2 cellular contexts compared by ENCODE assay signal in the genomic region with DNA sequence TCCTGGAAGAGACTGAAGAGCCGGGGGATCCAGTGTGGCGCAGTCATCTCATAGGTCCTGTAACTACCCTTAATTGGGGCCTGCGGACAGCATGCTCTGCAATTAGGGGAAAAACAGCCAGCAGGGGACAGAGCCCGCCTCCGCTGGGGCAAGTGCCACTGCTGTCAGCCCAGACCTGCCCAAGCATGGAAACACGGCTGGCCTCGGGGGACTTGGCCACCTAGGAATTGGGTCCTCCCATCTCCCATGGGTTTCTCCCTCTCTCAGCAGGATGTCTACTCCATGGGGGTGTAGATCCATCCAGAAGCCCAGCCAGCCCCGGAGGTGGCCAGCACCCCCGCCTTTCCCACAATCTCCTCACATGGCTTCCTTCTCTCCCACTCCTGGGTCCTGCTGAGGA.
TF ChIP-seq lines count a peak whose summit lies in the region.

No MANE protein-coding gene starts in this region.

TF ChIP-seq in SK-N-SH, 30 proteins besides CTCF, POLR2A, EP300 and RAD21 (continued from another document):
- TF ChIP-seq REST (IDR thresholded peaks at IDR 0.05; ENCODE audit: low read depth, low read length) (no peak), RXRA (IDR thresholded peaks at IDR 0.05; ENCODE audit: borderline replicate concordance, low read depth) (no peak), FOXM1 (IDR thresholded peaks at IDR 0.05; ENCODE audit: low read depth) (no peak), NFIC (IDR thresholded peaks at IDR 0.05; ENCODE audit: borderline replicate concordance) (no peak), TCF12 (IDR thresholded peaks at IDR 0.05) (no peak), USF1 (IDR thresholded peaks at IDR 0.05; ENCODE audit: borderline replicate concordance, low read depth) (no peak), JUND (IDR thresholded peaks at IDR 0.05) (no peak), MEF2A (IDR thresholded peaks at IDR 0.05; ENCODE audit: borderline replicate concordance, low read depth) (no peak), SMC3 (IDR thresholded peaks at IDR 0.05; ENCODE audit: low read depth, low read length) (no peak), SIN3A (IDR thresholded peaks at IDR 0.05; ENCODE audit: borderline replicate concordance, low read depth, low read length) (no peak), YY1 (IDR thresholded peaks at IDR 0.05; ENCODE audit: low read depth) (no peak), ELF1 (IDR thresholded peaks at IDR 0.05) (no peak), CHD2 (IDR thresholded peaks at IDR 0.05; ENCODE audit: low read length, partially characterized antibody) (no peak)
- TF ChIP-seq, protein P1, sequence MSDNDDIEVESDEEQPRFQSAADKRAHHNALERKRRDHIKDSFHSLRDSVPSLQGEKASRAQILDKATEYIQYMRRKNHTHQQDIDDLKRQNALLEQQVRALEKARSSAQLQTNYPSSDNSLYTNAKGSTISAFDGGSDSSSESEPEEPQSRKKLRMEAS (IDR thresholded peaks at IDR 0.05; ENCODE audit: low read depth): no peak
- TF ChIP-seq, protein P2, sequence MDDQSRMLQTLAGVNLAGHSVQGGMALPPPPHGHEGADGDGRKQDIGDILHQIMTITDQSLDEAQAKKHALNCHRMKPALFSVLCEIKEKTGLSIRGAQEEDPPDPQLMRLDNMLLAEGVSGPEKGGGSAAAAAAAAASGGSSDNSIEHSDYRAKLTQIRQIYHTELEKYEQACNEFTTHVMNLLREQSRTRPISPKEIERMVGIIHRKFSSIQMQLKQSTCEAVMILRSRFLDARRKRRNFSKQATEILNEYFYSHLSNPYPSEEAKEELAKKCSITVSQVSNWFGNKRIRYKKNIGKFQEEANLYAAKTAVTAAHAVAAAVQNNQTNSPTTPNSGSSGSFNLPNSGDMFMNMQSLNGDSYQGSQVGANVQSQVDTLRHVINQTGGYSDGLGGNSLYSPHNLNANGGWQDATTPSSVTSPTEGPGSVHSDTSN (IDR thresholded peaks at IDR 0.05): no peak
- TF ChIP-seq, protein P3, sequence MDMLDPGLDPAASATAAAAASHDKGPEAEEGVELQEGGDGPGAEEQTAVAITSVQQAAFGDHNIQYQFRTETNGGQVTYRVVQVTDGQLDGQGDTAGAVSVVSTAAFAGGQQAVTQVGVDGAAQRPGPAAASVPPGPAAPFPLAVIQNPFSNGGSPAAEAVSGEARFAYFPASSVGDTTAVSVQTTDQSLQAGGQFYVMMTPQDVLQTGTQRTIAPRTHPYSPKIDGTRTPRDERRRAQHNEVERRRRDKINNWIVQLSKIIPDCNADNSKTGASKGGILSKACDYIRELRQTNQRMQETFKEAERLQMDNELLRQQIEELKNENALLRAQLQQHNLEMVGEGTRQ (IDR thresholded peaks at IDR 0.05; ENCODE audit: borderline replicate concordance, low read depth, low read length): no peak
TF ChIP-seq in SK-N-SH: peak in this region for 0.

TF ChIP-seq in SK-N-SH treated with all-trans-retinoic acid at 6 μM for 48 hours, 23 proteins besides CTCF, POLR2A, EP300 and RAD21 (continued from another document):
- TF ChIP-seq, protein P4, sequence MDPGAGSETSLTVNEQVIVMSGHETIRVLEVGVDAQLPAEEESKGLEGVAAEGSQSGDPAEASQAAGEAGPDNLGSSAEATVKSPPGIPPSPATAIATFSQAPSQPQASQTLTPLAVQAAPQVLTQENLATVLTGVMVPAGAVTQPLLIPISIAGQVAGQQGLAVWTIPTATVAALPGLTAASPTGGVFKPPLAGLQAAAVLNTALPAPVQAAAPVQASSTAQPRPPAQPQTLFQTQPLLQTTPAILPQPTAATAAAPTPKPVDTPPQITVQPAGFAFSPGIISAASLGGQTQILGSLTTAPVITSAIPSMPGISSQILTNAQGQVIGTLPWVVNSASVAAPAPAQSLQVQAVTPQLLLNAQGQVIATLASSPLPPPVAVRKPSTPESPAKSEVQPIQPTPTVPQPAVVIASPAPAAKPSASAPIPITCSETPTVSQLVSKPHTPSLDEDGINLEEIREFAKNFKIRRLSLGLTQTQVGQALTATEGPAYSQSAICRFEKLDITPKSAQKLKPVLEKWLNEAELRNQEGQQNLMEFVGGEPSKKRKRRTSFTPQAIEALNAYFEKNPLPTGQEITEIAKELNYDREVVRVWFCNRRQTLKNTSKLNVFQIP (CRISPR knock-in tag; IDR thresholded peaks at IDR 0.05; ENCODE audit: borderline replicate concordance, low read depth): no peak
- no peak for TF ChIP-seq SNAI2 (CRISPR knock-in tag; IDR thresholded peaks at IDR 0.05)
- TF ChIP-seq ZNF70 (CRISPR knock-in tag; IDR thresholded peaks at IDR 0.05): no peak
- no peak for TF ChIP-seq TCF4 (CRISPR knock-in tag; IDR thresholded peaks at IDR 0.05; ENCODE audit: borderline replicate concordance)
